11 cellular contexts compared by ENCODE assay signal in the genomic region with DNA sequence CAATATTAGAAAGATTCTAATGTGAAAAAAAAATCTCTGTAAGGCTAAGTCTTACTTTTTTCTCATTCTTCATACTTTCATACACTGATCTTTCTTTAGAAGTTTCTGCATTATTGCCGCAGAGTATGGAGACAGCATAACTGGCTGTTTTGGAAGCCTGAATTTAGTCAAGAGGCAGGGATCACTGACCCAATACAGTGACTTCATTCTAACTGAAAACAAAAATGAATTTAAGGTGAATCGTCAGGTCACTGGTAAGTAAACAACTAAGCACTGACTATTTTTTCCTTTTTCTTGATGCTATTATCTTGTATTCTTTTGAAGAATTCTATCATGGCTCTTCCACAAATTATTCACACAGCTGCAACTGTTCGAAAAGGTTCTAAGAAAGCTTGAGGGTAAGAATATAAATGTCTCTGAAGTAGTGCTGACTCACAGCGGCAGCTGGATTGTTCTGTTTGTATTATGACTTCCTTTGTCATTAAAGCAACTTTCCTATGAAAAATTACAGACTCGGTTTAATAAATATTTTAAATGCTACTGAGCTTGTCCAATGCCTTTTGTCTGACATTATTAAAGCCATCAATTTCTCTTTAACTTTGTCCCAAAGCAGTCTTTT.
DNase-seq lines count a peak whose midpoint lies in the region; ATAC-seq and TF ChIP-seq lines count a peak whose summit lies in the region.
"Had no signal": no experiment of that assay in that cellular context is flagged by ENCODE, and none has a peak within 500 bp of the region (broad histone marks: within the 10 kb centered on the region; RNA-seq: fewer than 3 reads in every experiment).

No MANE protein-coding gene starts in this region.

- TF ChIP-seq CTCF in AG04450 (IDR thresholded peaks at IDR 0.05; ENCODE audit: low read depth, low read length) (no peak), CD14-positive monocyte (IDR thresholded peaks at IDR 0.05) (no peak)

- H3K36me3 Mint-ChIP-seq in CD14-positive monocyte = no peaks in the 10 kb centered on the region

- DNase-seq in AG04450 (ENCODE audit: low read depth, low spot score) (peak; percentile 21), adipocyte (ENCODE audit: low read depth) (peak; percentile 68), iris pigment epithelial cell (ENCODE audit: low read depth) (peak; percentile 81), T-helper 9 cell (no peak), NCI-H1092 (lab: John Stamatoyannopoulos, UW) (no peak), CD14-positive monocyte (ENCODE audit: low spot score) (no peak)
- DNase-seq: activated CD4-positive, alpha-beta T cell treated with anti-CD3 and anti-CD28 coated beads, Interleukin-2, amount 50 U/mL, for 1 hour; activated naive CD4-positive, alpha-beta T cell treated with Interleukin-2 at 50 U/mL for 16 hours; NCI-H2029 treated with DMSO at 0.1 percent for 48 hours had no signal

- peaks cover 11% of the 10 kb centered on the region for H3K4me1 Mint-ChIP-seq in CD14-positive monocyte

- intact Hi-C loops in CD14-positive monocyte (cut with micrococcal nuclease) = no loop called here

- H3K4me3 Mint-ChIP-seq in CD14-positive monocyte = no peak overlapping the region

- H3K9ac ChIP-seq in adipocyte (ENCODE audit: low read length) = no peak overlapping the region

- H3K4me3 ChIP-seq in AG04450 (ENCODE audit: low read depth, low read length) = no peak overlapping the region
- H3K4me3 ChIP-seq in adipocyte (ENCODE audit: low read length) = no peak overlapping the region

- H3K36me3 ChIP-seq in adipocyte (ENCODE audit: control insufficient read depth, insufficient read depth, low read length, severe bottlenecking) = no peaks in the 10 kb centered on the region

- no peak overlapping the region for H3K27ac Mint-ChIP-seq in CD14-positive monocyte

- ATAC-seq in HG03342 (IDR thresholded peaks at IDR 0.05; ENCODE audit: unreplicated experiment) (peak; percentile 41), GM21381 (IDR thresholded peaks at IDR 0.05; ENCODE audit: unreplicated experiment) (no peak)

- no peak overlapping the region for H3K27ac ChIP-seq in AG04450 (ENCODE audit: low read depth, low read length)

- H3K9me3 ChIP-seq in AG04450 (ENCODE audit: control insufficient read depth, insufficient read depth, low read length) = no peaks in the 10 kb centered on the region
- H3K9me3 ChIP-seq in adipocyte (ENCODE audit: control insufficient read depth, low read length) = no peaks in the 10 kb centered on the region

- CTCF ChIA-PET in AG04450 (lab: Charles Lee) = no interaction called here

- peaks cover 19% of the 10 kb centered on the region for H3K4me1 ChIP-seq in adipocyte (ENCODE audit: control insufficient read depth, insufficient read depth, low read length)

- POLR2A ChIA-PET in AG04450 (lab: Yijun Ruan, JAX) = no interaction called here

- H3K9me3 Mint-ChIP-seq in CD14-positive monocyte = peaks cover 0 to 4% (median 0%) of the 10 kb centered on the region in 7 donors

- no peaks in the 10 kb centered on the region for H3K27me3 Mint-ChIP-seq in CD14-positive monocyte (ENCODE audit: low read depth in 3 of 3)

- H3K27me3 ChIP-seq in AG04450 (ENCODE audit: control insufficient read depth, insufficient read depth, low read length) (no peaks in the 10 kb centered on the region), adipocyte (replicated peaks; ENCODE audit: control insufficient read depth, insufficient read depth, low read length) (no peaks in the 10 kb centered on the region)

Comparison
In these comparisons a context has a peak if more than half of its experiments do, and no peak if none do; other contexts are left out.
1. DNase-seq: peak in AG04450 (single experiment), adipocyte (single experiment) and iris pigment epithelial cell (single experiment); none in T-helper 9 cell (single experiment), NCI-H1092 (single experiment) and CD14-positive monocyte (single experiment).